ENCODE assay signal across 8 cellular contexts in genomic region chr2:69306612-69306896, GRCh38.
DNase-seq lines count a peak whose midpoint lies in the region; ATAC-seq, FAIRE-seq and TF ChIP-seq lines count a peak whose summit lies in the region.

No MANE protein-coding gene starts in this region.

- peaks cover 9% of the 10 kb centered on the region for H3K4me1 Mint-ChIP-seq in progenitor cell of endocrine pancreas (ENCODE audit: low read depth)

- H3K4me2 ChIP-seq in DOHH2 (ENCODE audit: low read length) (peak overlapping the region; percentile 98), fibroblast of lung (ENCODE audit: extremely low read depth, insufficient read depth, low read length) (peak overlapping the region; percentile 94)

- H3K4me1 ChIP-seq in DOHH2 (ENCODE audit: control insufficient read depth, low read length) (peaks cover 12% of the 10 kb centered on the region), Peyer's patch (peaks cover 4 to 48% (median 12%) of the 10 kb centered on the region in 4 donors), fibroblast of lung (ENCODE audit: control insufficient read depth, extremely low read depth, insufficient read depth, low read length) (peaks cover 8% of the 10 kb centered on the region)

- FAIRE-seq in GM12891 (lab: Jason Lieb, UNC): no peak

- H3K36me3 ChIP-seq in DOHH2 (ENCODE audit: control insufficient read depth, low read length) (no peaks in the 10 kb centered on the region), Peyer's patch (no peaks in the 10 kb centered on the region), fibroblast of lung (ENCODE audit: control insufficient read depth, insufficient read depth, low read length) (no peaks in the 10 kb centered on the region)

- H3K79me2 ChIP-seq in DOHH2 (ENCODE audit: control insufficient read depth, low read length): no peaks in the 10 kb centered on the region
- H3K79me2 ChIP-seq in fibroblast of lung (ENCODE audit: control insufficient read depth, insufficient read depth, low read length): no peaks in the 10 kb centered on the region

- H4K20me1 ChIP-seq in DOHH2 (ENCODE audit: control insufficient read depth, insufficient read depth, low read depth, low read length): no peaks in the 10 kb centered on the region
- H4K20me1 ChIP-seq in fibroblast of lung (ENCODE audit: control insufficient read depth, extremely low read depth, insufficient read depth, low read length): no peaks in the 10 kb centered on the region

- no peaks in the 10 kb centered on the region for H3K9me3 Mint-ChIP-seq in progenitor cell of endocrine pancreas (ENCODE audit: low read depth)

- H3K27me3 Mint-ChIP-seq in progenitor cell of endocrine pancreas: peaks cover 60% of the 10 kb centered on the region

- no peak for TF ChIP-seq POLR2A in Peyer's patch (IDR thresholded peaks at IDR 0.05)
- TF ChIP-seq POLR2A in GM12891 (IDR thresholded peaks at IDR 0.05; ENCODE audit: low read depth, low read length): no peak

- H3K27ac ChIP-seq in DOHH2 (ENCODE audit: low read depth, low read length) (no peak overlapping the region), Peyer's patch (peak overlapping the region; percentile 40 to 90 (median 66)), fibroblast of lung (ENCODE audit: insufficient read depth, low read length) (peak overlapping the region; percentile 70)

- H3K4me3 Mint-ChIP-seq in progenitor cell of endocrine pancreas (ENCODE audit: low read depth): peak overlapping the region; percentile 75

- peak overlapping the region; percentile 78 for H3K4me3 ChIP-seq in DOHH2 (ENCODE audit: low read length)
- H3K4me3 ChIP-seq in Peyer's patch: peak overlapping the region; percentile 42 to 64 (median 57)
- peak overlapping the region; percentile 45 to 61 (median 56) for H3K4me3 ChIP-seq in fibroblast of lung (replicated peaks in 1 of 4; ENCODE audit: control extremely low read depth in 1 of 4, insufficient read depth in 1 of 4, low read depth in 3 of 4, low read length in 4 of 4)

- no peaks in the 10 kb centered on the region for H3F3A ChIP-seq in DOHH2 (ENCODE audit: control insufficient read depth, insufficient read depth)

- ATAC-seq in GM21737 (IDR thresholded peaks at IDR 0.05; ENCODE audit: unreplicated experiment): no peak

- no peak for DNase-seq in Peyer's patch
- DNase-seq in fibroblast of lung (ENCODE audit: low read depth in 2 of 2): no peak
- DNase-seq in progenitor cell of endocrine pancreas (ENCODE audit: low spot score, unreplicated experiment): no peak
- DNase-seq in DMS79 (lab: John Stamatoyannopoulos, UW): no peak
- no peak for DNase-seq in kidney tubule cell (ENCODE audit: low spot score)
- no peak for DNase-seq in GM12891 (ENCODE audit: insufficient read length, low spot score)

- peak overlapping the region; percentile 63 for H3K9ac ChIP-seq in fibroblast of lung (ENCODE audit: insufficient read depth, low read length)

- no peaks in the 10 kb centered on the region for H3K9me2 ChIP-seq in DOHH2 (replicated peaks; ENCODE audit: control insufficient read depth, low read length)

- H3K27me3 ChIP-seq in DOHH2 (ENCODE audit: control insufficient read depth, low read length) (peaks cover 38% of the 10 kb centered on the region), Peyer's patch (no peaks in the 10 kb centered on the region), fibroblast of lung (ENCODE audit: control insufficient read depth, insufficient read depth, low read length) (no peaks in the 10 kb centered on the region)

- H3K27ac Mint-ChIP-seq in progenitor cell of endocrine pancreas: no peak overlapping the region

- peak overlapping the region; percentile 42 for H2AFZ ChIP-seq in fibroblast of lung (ENCODE audit: low read length)

- TF ChIP-seq CTCF in DOHH2 (IDR thresholded peaks at IDR 0.05; ENCODE audit: low read depth, low read length, poor library complexity, severe bottlenecking) (no peak), Peyer's patch (IDR thresholded peaks at IDR 0.05) (no peak), fibroblast of lung (conservative IDR thresholded peaks at IDR 0.05 in 1 of 2, IDR thresholded peaks at IDR 0.05 in 1 of 2; ENCODE audit: low read depth in 1 of 2, low read length in 2 of 2) (no peak), progenitor cell of endocrine pancreas (IDR thresholded peaks at IDR 0.05; ENCODE audit: unreplicated experiment) (no peak)

- peaks cover 1% of the 10 kb centered on the region for H3K36me3 Mint-ChIP-seq in progenitor cell of endocrine pancreas (ENCODE audit: insufficient read depth)

- H3K9me3 ChIP-seq in DOHH2 (ENCODE audit: control insufficient read depth, insufficient read depth, low read length) (no peaks in the 10 kb centered on the region), Peyer's patch (peaks cover 0 to 4% (median 0%) of the 10 kb centered on the region in 4 donors), fibroblast of lung (ENCODE audit: control insufficient read depth, insufficient read depth, low read depth, low read length) (no peaks in the 10 kb centered on the region)

TF ChIP-seq in GM12891, 5 proteins besides CTCF, POLR2A, EP300 and RAD21:
- TF ChIP-seq POLR2AphosphoS5 (IDR thresholded peaks at IDR 0.05; ENCODE audit: low read depth, low read length) (no peak), TAF1 (IDR thresholded peaks at IDR 0.05; ENCODE audit: low read depth, low read length) (no peak), PAX5 (IDR thresholded peaks at IDR 0.05; ENCODE audit: insufficient read depth, low read length, severe bottlenecking) (no peak)
